1 cellular context compared by ENCODE assay signal in genomic region chr5:1021136-1021968, GRCh38.
TF ChIP-seq lines count a peak whose summit lies in the region.

No MANE protein-coding gene starts in this region.

TF ChIP-seq in GM23338, 12 proteins besides CTCF, POLR2A, EP300 and RAD21 (continued from another document):
- TF ChIP-seq REST (IDR thresholded peaks at IDR 0.05; ENCODE audit: unreplicated experiment) (no peak), ETS1 (IDR thresholded peaks at IDR 0.05) (no peak), NANOG (IDR thresholded peaks at IDR 0.05; ENCODE audit: borderline replicate concordance) (no peak), EZH2 (IDR thresholded peaks at IDR 0.05; ENCODE audit: low read depth, unreplicated experiment) (no peak), ZNF331 (CRISPR knock-in tag; IDR thresholded peaks at IDR 0.05; ENCODE audit: low read depth) (no peak), STAT1 (IDR thresholded peaks at IDR 0.05; ENCODE audit: unreplicated experiment) (no peak), JUNB (IDR thresholded peaks at IDR 0.05; ENCODE audit: unreplicated experiment) (no peak), ZNF462 (CRISPR knock-in tag; IDR thresholded peaks at IDR 0.05) (no peak)
